12 cellular contexts compared by ENCODE assay signal in the genomic region with DNA sequence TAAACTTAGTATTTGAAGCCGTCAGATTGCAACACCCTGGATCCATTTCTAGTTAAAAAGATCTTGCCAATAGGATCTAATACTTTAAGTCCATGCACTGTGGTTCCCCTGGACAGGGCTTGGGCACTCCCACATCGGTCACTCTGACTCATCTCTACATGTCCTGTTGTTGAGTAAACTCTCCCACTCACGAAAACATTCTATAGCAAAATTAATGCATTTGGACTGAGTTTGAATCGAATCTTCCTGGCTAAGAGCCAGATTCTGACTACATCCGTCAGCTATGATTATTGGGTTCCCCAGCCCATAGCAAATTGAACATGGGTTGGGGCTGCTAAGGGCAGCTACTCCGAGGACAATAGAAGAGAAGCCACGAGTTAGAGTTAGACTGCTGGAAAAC.
DNase-seq lines count a peak whose midpoint lies in the region; ATAC-seq and TF ChIP-seq lines count a peak whose summit lies in the region.
"Had no signal": no experiment of that assay in that cellular context is flagged by ENCODE, and none has a peak within 500 bp of the region (broad histone marks: within the 10 kb centered on the region; RNA-seq: fewer than 3 reads in every experiment).

No MANE protein-coding gene starts in this region.

- DNase-seq in GM23248 (peak; percentile 92), RWPE1 (ENCODE audit: low spot score) (peak; percentile 62), renal cortical epithelial cell (ENCODE audit: low read depth) (peak; percentile 55), RKO (ENCODE audit: low spot score) (no peak), GM23338 (ENCODE audit: low spot score) (no peak), KBM-7 (no peak)
- DNase-seq: activated naive CD4-positive, alpha-beta T cell treated with anti-CD3 and anti-CD28 coated beads, Interleukin-2, amount 10 ng/mL, durations not matched to agents 7 days and 5 days; DND-41; naive B cell; NCI-H526 treated with DMSO at 0.1 percent for 48 hours had no signal

- H3K36me3 ChIP-seq in GM23248 (ENCODE audit: low read depth) (no peaks in the 10 kb centered on the region), GM23338 (ENCODE audit: insufficient read depth) (0 out of 2 replicates have a peak, but pooled peaks cover 10% of the 10 kb centered on the region)

- H3K4me2 ChIP-seq in GM23248 (ENCODE audit: unreplicated experiment) = peak overlapping the region; percentile 42
- H3K4me2 ChIP-seq in GM23338 = no peak overlapping the region

- CTCF ChIA-PET in RWPE1 (lab: Yijun Ruan, JAX) = interaction anchor here (0.6 to 0.7 kb wide), 2 partner anchors 192 to 998 kb away, joined by 3 to 6 read pairs; no protein-coding TSS in a partner anchor

- TF ChIP-seq CTCF in RWPE1 (conservative IDR thresholded peaks at IDR 0.05; ENCODE audit: low read depth) (no peak), GM23338 (conservative IDR thresholded peaks at IDR 0.05; ENCODE audit: low read depth in 2 of 2) (no peak)

- peak overlapping the region; percentile 17; the same call in 1 of the 2 replicates for H3K4me3 ChIP-seq in GM23248
- H3K4me3 ChIP-seq in GM23338 = no peak overlapping the region

- POLR2A ChIA-PET in RWPE1 (lab: Yijun Ruan, JAX; ENCODE audit: low non-redundant PET) = no interaction called here

- H3K4me3 Mint-ChIP-seq in GM23338 = no peak overlapping the region
- H3K4me3 Mint-ChIP-seq: activated naive CD4-positive, alpha-beta T cell treated with anti-CD3 and anti-CD28 coated beads, Interleukin-2, amount 10 ng/mL, durations not matched to agents 7 days and 5 days; naive B cell had no signal

- H3F3A ChIP-seq in GM23248 (ENCODE audit: insufficient read depth) (peaks cover 27% of the 10 kb centered on the region), GM23338 (replicated peaks; ENCODE audit: low read depth) (no peaks in the 10 kb centered on the region)

- no peak overlapping the region for H2AFZ ChIP-seq in GM23248
- H2AFZ ChIP-seq in GM23338 = no peak overlapping the region

- WGBS in GM23248 (ENCODE audit: low coverage in 1 of 2, low lambda C conversion rate in 2 of 2, missing lambda C conversion rate in 2 of 2), 2 experiments = 11 to 18% methylated on average over 7 of the region's 7 CpGs

- no peaks in the 10 kb centered on the region for H3K9me3 ChIP-seq in GM23248 (ENCODE audit: low read depth)

- peaks cover 4% of the 10 kb centered on the region; the same call in 1 of the 3 replicates for H3K36me3 Mint-ChIP-seq in GM23338 (ENCODE audit: low read depth)

- H3K27me3 ChIP-seq in GM23248 (replicated peaks; ENCODE audit: insufficient read depth) = no peaks in the 10 kb centered on the region
- H3K27me3 ChIP-seq in GM23338 (ENCODE audit: insufficient read depth) = no peaks in the 10 kb centered on the region

- H3K79me2 ChIP-seq in GM23248 (ENCODE audit: insufficient read depth) (no peaks in the 10 kb centered on the region), GM23338 (replicated peaks; ENCODE audit: insufficient read depth) (no peaks in the 10 kb centered on the region)

- H3K27ac ChIP-seq in GM23248 = peak overlapping the region; percentile 33
- no peak overlapping the region for H3K27ac ChIP-seq in RWPE1
- no peak overlapping the region for H3K27ac ChIP-seq in GM23338 (ENCODE audit: low read depth)

- H3K9ac ChIP-seq in GM23248 = no peak overlapping the region

- peak; percentile 69 for ATAC-seq in esophagus mucosa
- ATAC-seq in GM21381 (IDR thresholded peaks at IDR 0.05; ENCODE audit: unreplicated experiment) = no peak
- ATAC-seq in GM23338 = no peak

- peaks cover 16% of the 10 kb centered on the region for H3K4me1 Mint-ChIP-seq in GM23338
- H3K4me1 Mint-ChIP-seq: activated naive CD4-positive, alpha-beta T cell treated with anti-CD3 and anti-CD28 coated beads, Interleukin-2, amount 10 ng/mL, durations not matched to agents 7 days and 5 days; naive B cell had no signal

- in situ Hi-C loops in GM23248 (cut with MboI) (no loop called here), KBM-7 (cut with MboI; ENCODE audit: low pct_unique_long_range_greater_than_20kb, low sequenced_read_pairs) (no loop called here)

- H3K4me1 ChIP-seq in GM23248 (ENCODE audit: insufficient read depth) (peaks cover 31% of the 10 kb centered on the region), GM23338 (ENCODE audit: insufficient read depth) (peaks cover 32% of the 10 kb centered on the region)

- peaks cover 4% of the 10 kb centered on the region for H3K27me3 Mint-ChIP-seq in GM23338 (ENCODE audit: insufficient read depth, low read depth, poor library complexity)
- H3K27me3 Mint-ChIP-seq: activated naive CD4-positive, alpha-beta T cell treated with anti-CD3 and anti-CD28 coated beads, Interleukin-2, amount 10 ng/mL, durations not matched to agents 7 days and 5 days; naive B cell had no signal

- H3K9me2 ChIP-seq in GM23248 (ENCODE audit: insufficient read depth) = no peaks in the 10 kb centered on the region
- H3K9me2 ChIP-seq in GM23338 (ENCODE audit: insufficient read depth) = no peaks in the 10 kb centered on the region

- no peaks in the 10 kb centered on the region for H4K20me1 ChIP-seq in GM23248 (ENCODE audit: insufficient read depth)
- H4K20me1 ChIP-seq in GM23338 (replicated peaks; ENCODE audit: insufficient read depth) = no peaks in the 10 kb centered on the region

- no peaks in the 10 kb centered on the region for H3K9me3 Mint-ChIP-seq in GM23338
- H3K9me3 Mint-ChIP-seq: activated naive CD4-positive, alpha-beta T cell treated with anti-CD3 and anti-CD28 coated beads, Interleukin-2, amount 10 ng/mL, durations not matched to agents 7 days and 5 days; naive B cell had no signal

- H3K27ac Mint-ChIP-seq in GM23338 = no peak overlapping the region
- H3K27ac Mint-ChIP-seq: activated naive CD4-positive, alpha-beta T cell treated with anti-CD3 and anti-CD28 coated beads, Interleukin-2, amount 10 ng/mL, durations not matched to agents 7 days and 5 days had no signal

TF ChIP-seq in GM23338, 12 proteins besides CTCF, POLR2A, EP300 and RAD21 (continues in another document):
- TF ChIP-seq, protein P1, sequence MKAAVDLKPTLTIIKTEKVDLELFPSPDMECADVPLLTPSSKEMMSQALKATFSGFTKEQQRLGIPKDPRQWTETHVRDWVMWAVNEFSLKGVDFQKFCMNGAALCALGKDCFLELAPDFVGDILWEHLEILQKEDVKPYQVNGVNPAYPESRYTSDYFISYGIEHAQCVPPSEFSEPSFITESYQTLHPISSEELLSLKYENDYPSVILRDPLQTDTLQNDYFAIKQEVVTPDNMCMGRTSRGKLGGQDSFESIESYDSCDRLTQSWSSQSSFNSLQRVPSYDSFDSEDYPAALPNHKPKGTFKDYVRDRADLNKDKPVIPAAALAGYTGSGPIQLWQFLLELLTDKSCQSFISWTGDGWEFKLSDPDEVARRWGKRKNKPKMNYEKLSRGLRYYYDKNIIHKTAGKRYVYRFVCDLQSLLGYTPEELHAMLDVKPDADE (IDR thresholded peaks at IDR 0.05) = no peak
- TF ChIP-seq ZNF114 (CRISPR knock-in tag; IDR thresholded peaks at IDR 0.05) (no peak), NANOG (IDR thresholded peaks at IDR 0.05; ENCODE audit: borderline replicate concordance) (no peak), STAT1 (IDR thresholded peaks at IDR 0.05; ENCODE audit: unreplicated experiment) (no peak), ZNF331 (CRISPR knock-in tag; IDR thresholded peaks at IDR 0.05; ENCODE audit: low read depth) (no peak), EZH2phosphoT487 (IDR thresholded peaks at IDR 0.05; ENCODE audit: unreplicated experiment) (no peak), EZH2 (IDR thresholded peaks at IDR 0.05; ENCODE audit: low read depth, unreplicated experiment) (no peak), CREB1 (CRISPR knock-in tag; IDR thresholded peaks at IDR 0.05; ENCODE audit: low read depth) (no peak), JUNB (IDR thresholded peaks at IDR 0.05; ENCODE audit: unreplicated experiment) (no peak)
- TF ChIP-seq, protein P2, sequence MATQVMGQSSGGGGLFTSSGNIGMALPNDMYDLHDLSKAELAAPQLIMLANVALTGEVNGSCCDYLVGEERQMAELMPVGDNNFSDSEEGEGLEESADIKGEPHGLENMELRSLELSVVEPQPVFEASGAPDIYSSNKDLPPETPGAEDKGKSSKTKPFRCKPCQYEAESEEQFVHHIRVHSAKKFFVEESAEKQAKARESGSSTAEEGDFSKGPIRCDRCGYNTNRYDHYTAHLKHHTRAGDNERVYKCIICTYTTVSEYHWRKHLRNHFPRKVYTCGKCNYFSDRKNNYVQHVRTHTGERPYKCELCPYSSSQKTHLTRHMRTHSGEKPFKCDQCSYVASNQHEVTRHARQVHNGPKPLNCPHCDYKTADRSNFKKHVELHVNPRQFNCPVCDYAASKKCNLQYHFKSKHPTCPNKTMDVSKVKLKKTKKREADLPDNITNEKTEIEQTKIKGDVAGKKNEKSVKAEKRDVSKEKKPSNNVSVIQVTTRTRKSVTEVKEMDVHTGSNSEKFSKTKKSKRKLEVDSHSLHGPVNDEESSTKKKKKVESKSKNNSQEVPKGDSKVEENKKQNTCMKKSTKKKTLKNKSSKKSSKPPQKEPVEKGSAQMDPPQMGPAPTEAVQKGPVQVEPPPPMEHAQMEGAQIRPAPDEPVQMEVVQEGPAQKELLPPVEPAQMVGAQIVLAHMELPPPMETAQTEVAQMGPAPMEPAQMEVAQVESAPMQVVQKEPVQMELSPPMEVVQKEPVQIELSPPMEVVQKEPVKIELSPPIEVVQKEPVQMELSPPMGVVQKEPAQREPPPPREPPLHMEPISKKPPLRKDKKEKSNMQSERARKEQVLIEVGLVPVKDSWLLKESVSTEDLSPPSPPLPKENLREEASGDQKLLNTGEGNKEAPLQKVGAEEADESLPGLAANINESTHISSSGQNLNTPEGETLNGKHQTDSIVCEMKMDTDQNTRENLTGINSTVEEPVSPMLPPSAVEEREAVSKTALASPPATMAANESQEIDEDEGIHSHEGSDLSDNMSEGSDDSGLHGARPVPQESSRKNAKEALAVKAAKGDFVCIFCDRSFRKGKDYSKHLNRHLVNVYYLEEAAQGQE (IDR thresholded peaks at IDR 0.05; ENCODE audit: unreplicated experiment) = no peak

Comparison
In these comparisons a context has a peak if more than half of its experiments do, and no peak if none do; other contexts are left out.
1. DNase-seq: peak in GM23248 (single experiment), RWPE1 (single experiment) and renal cortical epithelial cell (single experiment); none in RKO (single experiment), GM23338 (single experiment) and KBM-7 (single experiment).